In genomic region chr20:760751-761417, GRCh38 we compare ENCODE assay signal across 9 cellular contexts. TPM values are rescaled to one million over a fixed set of nuclear protein-coding genes. Genes with fewer than 3 reads are reported as not detected.
DNase-seq lines count a peak whose midpoint lies in the region; ATAC-seq and TF ChIP-seq lines count a peak whose summit lies in the region.
"Had no signal": no experiment of that assay in that cellular context is flagged by ENCODE, and none has a peak within 500 bp of the region (broad histone marks: within the 10 kb centered on the region; RNA-seq: fewer than 3 reads in every experiment).

No MANE protein-coding gene starts in this region.

- no peak overlapping the region for H3K27ac Mint-ChIP-seq in activated T-helper 1 cell treated with anti-CD3 and anti-CD28 coated beads, Interleukin-12 subunit alpha, Interleukin-12 subunit beta, Interleukin-2, Interleukin-4 antibody, amounts not matched to agents 30 ng/mL and 10 ng/mL and 1 ng/mL, durations not matched to agents 14 hours and 24 hours and 36 hours
- H3K27ac Mint-ChIP-seq: dendritic cell treated with granulocyte-macrophage colony-stimulating factor and Interleukin-4, amounts not matched to agents 40 ng/mL and 50 ng/mL, for 4 days had no signal

- H3K4me1 ChIP-seq in HUES6 (ENCODE audit: control insufficient read depth, insufficient read depth, low read length) = peaks cover 7% of the 10 kb centered on the region
- H3K4me1 ChIP-seq in iPS-20b (ENCODE audit: insufficient read depth, low read length) = no peaks in the 10 kb centered on the region
- H3K4me1 ChIP-seq in sigmoid colon = no peaks in the 10 kb centered on the region

- no peaks in the 10 kb centered on the region for H3K9me3 Mint-ChIP-seq in activated T-helper 1 cell treated with anti-CD3 and anti-CD28 coated beads, Interleukin-12 subunit alpha, Interleukin-12 subunit beta, Interleukin-2, Interleukin-4 antibody, amounts not matched to agents 30 ng/mL and 10 ng/mL and 1 ng/mL, durations not matched to agents 14 hours and 24 hours and 36 hours
- H3K9me3 Mint-ChIP-seq: dendritic cell treated with granulocyte-macrophage colony-stimulating factor and Interleukin-4, amounts not matched to agents 40 ng/mL and 50 ng/mL, for 4 days had no signal

- TF ChIP-seq POLR2A in sigmoid colon (IDR thresholded peaks at IDR 0.05) = no peak

- ATAC-seq in HG03354 (IDR thresholded peaks at IDR 0.05; ENCODE audit: poor library complexity, severe bottlenecking, unreplicated experiment) = no peak

- H3K4me3 Mint-ChIP-seq in activated T-helper 1 cell treated with anti-CD3 and anti-CD28 coated beads, Interleukin-12 subunit alpha, Interleukin-12 subunit beta, Interleukin-2, Interleukin-4 antibody, amounts not matched to agents 30 ng/mL and 10 ng/mL and 1 ng/mL, durations not matched to agents 14 hours and 24 hours and 36 hours = no peak overlapping the region
- H3K4me3 Mint-ChIP-seq: dendritic cell treated with granulocyte-macrophage colony-stimulating factor and Interleukin-4, amounts not matched to agents 40 ng/mL and 50 ng/mL, for 4 days had no signal

- intact Hi-C loops in activated T-helper 1 cell treated with anti-CD3 and anti-CD28 coated beads, Interleukin-12 subunit alpha, Interleukin-12 subunit beta, Interleukin-2, Interleukin-4 antibody, amounts not matched to agents 30 ng/mL and 10 ng/mL and 1 ng/mL, durations not matched to agents 14 hours and 24 hours and 36 hours (cut with micrococcal nuclease) = no loop called here
- intact Hi-C loops in sigmoid colon (cut with DNase I) = no loop called here

- H3K9me3 ChIP-seq in HUES6 (ENCODE audit: control insufficient read depth, insufficient read depth, low read depth, low read length) (no peaks in the 10 kb centered on the region), iPS-20b (ENCODE audit: insufficient read depth, low read depth, low read length) (no peaks in the 10 kb centered on the region), sigmoid colon (no peaks in the 10 kb centered on the region)

- H3K36me3 ChIP-seq in HUES6 (ENCODE audit: control insufficient read depth, insufficient read depth, low read length) (peaks cover 43% of the 10 kb centered on the region), iPS-20b (ENCODE audit: insufficient read depth, low read depth, low read length) (peaks cover 6% of the 10 kb centered on the region; the same call in 1 of the 2 replicates), sigmoid colon (no peaks in the 10 kb centered on the region)

- H3K27ac ChIP-seq in HUES6 (ENCODE audit: low read depth, low read length) = no peak overlapping the region
- H3K27ac ChIP-seq in iPS-20b (ENCODE audit: low read length) = no peak overlapping the region
- H3K27ac ChIP-seq in sigmoid colon = no peak overlapping the region

- peak; percentile 66 for DNase-seq in AG20443 (ENCODE audit: low spot score)
- peak; percentile 3 for DNase-seq in activated T-helper 1 cell treated with anti-CD3 and anti-CD28 coated beads, Interleukin-12 subunit alpha, Interleukin-12 subunit beta, Interleukin-2, Interleukin-4 antibody, amounts not matched to agents 30 ng/mL and 10 ng/mL and 1 ng/mL, durations not matched to agents 14 hours and 24 hours and 36 hours (ENCODE audit: low spot score)
- DNase-seq in stimulated activated CD8-positive, alpha-beta memory T cell treated with anti-CD3 and anti-CD28 coated beads, Interleukin-4, amount 100 ng/mL, for 48 hours = peak; percentile 73
- no peak for DNase-seq in sigmoid colon
- DNase-seq in NCI-H187 (lab: John Stamatoyannopoulos, UW) = no peak

- H3K4me3 ChIP-seq in HUES6 (ENCODE audit: low read depth, low read length) = peak overlapping the region; percentile 35; the same call in 1 of the 2 replicates
- H3K4me3 ChIP-seq in iPS-20b (ENCODE audit: low read length) = peak overlapping the region; percentile 54; the same call in 1 of the 2 replicates
- no peak overlapping the region for H3K4me3 ChIP-seq in sigmoid colon

- no peak overlapping the region for H3K9ac ChIP-seq in HUES6 (ENCODE audit: low read length)
- no peak overlapping the region for H3K9ac ChIP-seq in iPS-20b (ENCODE audit: low read depth, low read length)

- H3K27me3 Mint-ChIP-seq in activated T-helper 1 cell treated with anti-CD3 and anti-CD28 coated beads, Interleukin-12 subunit alpha, Interleukin-12 subunit beta, Interleukin-2, Interleukin-4 antibody, amounts not matched to agents 30 ng/mL and 10 ng/mL and 1 ng/mL, durations not matched to agents 14 hours and 24 hours and 36 hours (ENCODE audit: insufficient read depth) = peaks cover 11% of the 10 kb centered on the region

- no peak for TF ChIP-seq EP300 in sigmoid colon (IDR thresholded peaks at IDR 0.05)

- 56 to 79% methylated on average over 44 of the region's 44 CpGs for WGBS in sigmoid colon, 2 donors

- H3K27me3 ChIP-seq in HUES6 (ENCODE audit: control insufficient read depth, insufficient read depth, low read length) (peaks cover 8% of the 10 kb centered on the region), iPS-20b (ENCODE audit: insufficient read depth, low read length) (peaks cover 13% of the 10 kb centered on the region), sigmoid colon (peaks cover 0 to 46% (median 21%) of the 10 kb centered on the region in 3 donors)

- TF ChIP-seq CTCF in sigmoid colon (IDR thresholded peaks at IDR 0.05) = peak in 1 of 4 experiments; percentile 23

- no peaks in the 10 kb centered on the region for H3K4me1 Mint-ChIP-seq in activated T-helper 1 cell treated with anti-CD3 and anti-CD28 coated beads, Interleukin-12 subunit alpha, Interleukin-12 subunit beta, Interleukin-2, Interleukin-4 antibody, amounts not matched to agents 30 ng/mL and 10 ng/mL and 1 ng/mL, durations not matched to agents 14 hours and 24 hours and 36 hours (ENCODE audit: low read depth)

- H3K36me3 Mint-ChIP-seq in activated T-helper 1 cell treated with anti-CD3 and anti-CD28 coated beads, Interleukin-12 subunit alpha, Interleukin-12 subunit beta, Interleukin-2, Interleukin-4 antibody, amounts not matched to agents 30 ng/mL and 10 ng/mL and 1 ng/mL, durations not matched to agents 14 hours and 24 hours and 36 hours (ENCODE audit: low read depth) = no peaks in the 10 kb centered on the region

RNA-seq across cellular contexts. Expression of gene SLC52A3, which starts 7.4 kb away (rescaled TPM):
- not detected in 2 replicates for total RNA-seq in activated T-helper 1 cell treated with anti-CD3 and anti-CD28 coated beads, Interleukin-12 subunit alpha, Interleukin-12 subunit beta, Interleukin-2, Interleukin-4 antibody, amounts not matched to agents 30 ng/mL and 10 ng/mL and 1 ng/mL, durations not matched to agents 14 hours and 24 hours and 36 hours
- total RNA-seq in sigmoid colon = under 1 TPM in 2 of 4 donors, not detected in 2; 0.16 to 0.36 TPM
- 10 to 100 TPM in 1 of 3 donors, 1 to 10 TPM in 2; 3.0 to 15.1 (median 5.3) TPM for polyA plus RNA-seq in sigmoid colon

Comparison
In these comparisons a context has a peak if more than half of its experiments do, and no peak if none do; other contexts are left out.
1. DNase-seq: peak in AG20443 (single experiment), activated T-helper 1 cell treated with anti-CD3 and anti-CD28 coated beads, Interleukin-12 subunit alpha, Interleukin-12 subunit beta, Interleukin-2, Interleukin-4 antibody, amounts not matched to agents 30 ng/mL and 10 ng/mL and 1 ng/mL, durations not matched to agents 14 hours and 24 hours and 36 hours (single experiment) and stimulated activated CD8-positive, alpha-beta memory T cell treated with anti-CD3 and anti-CD28 coated beads, Interleukin-4, amount 100 ng/mL, for 48 hours (single experiment); none in sigmoid colon (single experiment) and NCI-H187 (0 of 2).
2. H3K4me3 ChIP-seq: peak in HUES6 (single experiment) and iPS-20b (single experiment); none in sigmoid colon (0 of 4).